ENCODE assay signal across 1 cellular context in genomic region chr20:63310265-63310971, GRCh38.
TF ChIP-seq lines count a peak whose summit lies in the region.

No MANE protein-coding gene starts in this region.

TF ChIP-seq in HepG2, 621 proteins besides CTCF, POLR2A, EP300 and RAD21:
- TF ChIP-seq ZNF501 (CRISPR knock-in tag; IDR thresholded peaks at IDR 0.05): no peak
- TF ChIP-seq ZMYM3 (CRISPR knock-in tag; IDR thresholded peaks at IDR 0.05): peak; percentile 20; the same call in 1 of the 2 replicates
- peak; percentile 94 for TF ChIP-seq ZNF768 (CRISPR knock-in tag; IDR thresholded peaks at IDR 0.05)
- no peak for TF ChIP-seq ZNF44 (CRISPR knock-in tag; IDR thresholded peaks at IDR 0.05)
- TF ChIP-seq SAFB2 (CRISPR knock-in tag; IDR thresholded peaks at IDR 0.05; ENCODE audit: borderline replicate concordance, low read depth): no peak
- no peak for TF ChIP-seq CERS6 (CRISPR knock-in tag; IDR thresholded peaks at IDR 0.05)
